10 cellular contexts compared by ENCODE assay signal in the genomic region with DNA sequence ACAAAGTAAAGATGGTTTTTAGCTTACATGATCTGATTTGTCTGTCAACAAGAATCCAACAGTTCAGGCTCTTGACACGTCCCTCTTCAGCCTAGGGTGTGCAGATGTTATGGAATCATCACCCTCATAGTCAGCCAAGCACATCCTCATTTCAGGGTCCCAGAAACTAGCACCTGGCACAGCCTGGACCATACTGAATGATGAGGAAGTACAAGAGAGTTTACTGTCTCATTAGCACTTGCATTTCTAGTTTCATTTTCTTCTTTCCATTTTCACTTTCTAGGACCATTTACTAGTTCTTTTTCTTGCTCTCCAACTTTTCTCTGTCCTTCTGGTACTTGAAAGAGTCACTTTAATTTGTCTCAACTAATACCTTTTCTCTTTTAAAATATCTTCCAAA. TPM values are rescaled to one million over a fixed set of nuclear protein-coding genes. Genes with fewer than 3 reads are reported as not detected.
DNase-seq lines count a peak whose midpoint lies in the region; ATAC-seq, FAIRE-seq and TF ChIP-seq lines count a peak whose summit lies in the region.
"Had no signal": no experiment of that assay in that cellular context is flagged by ENCODE, and none has a peak within 500 bp of the region (broad histone marks: within the 10 kb centered on the region; RNA-seq: fewer than 3 reads in every experiment).

No MANE protein-coding gene starts in this region.

- dilution Hi-C loops in mammary epithelial cell (cut with HindIII; ENCODE audit: low sequenced_read_pairs), result no loop called here

- in situ Hi-C loops in mammary epithelial cell (cut with MboI; ENCODE audit: low sequenced_read_pairs in 2 of 2), result no loop called here

- intact Hi-C loops in mammary epithelial cell (cut with micrococcal nuclease), result no loop called here

- peak; percentile 95 for FAIRE-seq in GM18507 (lab: Jason Lieb, UNC)

- H3K27ac ChIP-seq in mammary epithelial cell (ENCODE audit: insufficient read depth, low read depth, low read length), result no peak overlapping the region

- no peak for TF ChIP-seq CTCF in mammary epithelial cell (conservative IDR thresholded peaks at IDR 0.05 in 1 of 2, IDR thresholded peaks at IDR 0.05 in 1 of 2; ENCODE audit: extremely low read depth in 1 of 2, insufficient read depth in 1 of 2, low read depth in 1 of 2, low read length in 2 of 2)

- no peaks in the 10 kb centered on the region for H3K27me3 Mint-ChIP-seq in memory B cell

- BruUV-seq in mammary epithelial cell (replicated peaks; lab: Mats Ljungman, UMichigan), result no TSS peak

- no peaks in the 10 kb centered on the region for H3K36me3 ChIP-seq in mammary epithelial cell (ENCODE audit: insufficient read depth, low read length)

- ATAC-seq in GM21576 (IDR thresholded peaks at IDR 0.05; ENCODE audit: unreplicated experiment) (peak; percentile 41), memory B cell (ENCODE audit: low read depth) (peak; percentile 70)

- peaks cover 35% of the 10 kb centered on the region for H3K4me1 Mint-ChIP-seq in memory B cell

- CTCF ChIA-PET in mammary epithelial cell (lab: Charles Lee; ENCODE audit: low non-redundant PET), result no interaction called here

- H2AFZ ChIP-seq in mammary epithelial cell (ENCODE audit: low read depth, low read length), result no peak overlapping the region

- no peak overlapping the region for H3K9ac ChIP-seq in mammary epithelial cell (ENCODE audit: insufficient read depth, low read length)

- peaks cover 56% of the 10 kb centered on the region for H3K36me3 Mint-ChIP-seq in memory B cell

- no peaks in the 10 kb centered on the region for H4K20me1 ChIP-seq in mammary epithelial cell (ENCODE audit: insufficient read depth, low read length)

- no peak overlapping the region for H3K4me3 ChIP-seq in mammary epithelial cell (replicated peaks in 1 of 3; ENCODE audit: insufficient read depth in 1 of 3, low read depth in 2 of 3, low read length in 3 of 3)

- H3K27me3 ChIP-seq in mammary epithelial cell (ENCODE audit: insufficient read depth, low read length), result no peaks in the 10 kb centered on the region

- peak overlapping the region; percentile 89 for H3K4me3 Mint-ChIP-seq in memory B cell

- DNase-seq in GM18507 (ENCODE audit: extremely low spot score, insufficient read length, low read depth), result no peak
- DNase-seq in NAMALWA (ENCODE audit: low spot score), result peak; percentile 88
- DNase-seq in memory B cell (ENCODE audit: low spot score in 2 of 2), result peak in 1 of 2 donors; percentile 26
- no peak for DNase-seq in hippocampal formation (lab: John Stamatoyannopoulos, UW)
- DNase-seq in Ammon's horn (ENCODE audit: low spot score), result no peak
- DNase-seq in mammary epithelial cell, result no peak
- DNase-seq in NCI-H2081 (lab: John Stamatoyannopoulos, UW), result no peak
- DNase-seq: amygdala, NCI-H524 had no signal

- no peaks in the 10 kb centered on the region for H3K79me2 ChIP-seq in mammary epithelial cell (ENCODE audit: insufficient read depth, low read length)

- H3K4me2 ChIP-seq in mammary epithelial cell (ENCODE audit: insufficient read depth, low read depth, low read length), result no peak overlapping the region

- WGBS in mammary epithelial cell (ENCODE audit: low coverage, missing lambda C conversion rate), result 82% methylated on average over 1 of the region's 1 CpG

- H3K27ac Mint-ChIP-seq in memory B cell, result peak overlapping the region; percentile 91

- H3K4me1 ChIP-seq in mammary epithelial cell (ENCODE audit: insufficient read depth, low read length), result no peaks in the 10 kb centered on the region

- H3K9me3 ChIP-seq in mammary epithelial cell (replicated peaks; ENCODE audit: insufficient read depth, low read length), result no peaks in the 10 kb centered on the region

- peaks cover 4% of the 10 kb centered on the region for H3K9me3 Mint-ChIP-seq in memory B cell

RNA-seq across cellular contexts. Expression of gene RIPOR2, which starts 6.5 kb away (rescaled TPM):
- total RNA-seq in mammary epithelial cell, result under 1 TPM; under 0.01 to 0.19 TPM
- polyA plus RNA-seq in mammary epithelial cell, result 0.16 TPM
- polyA minus RNA-seq in mammary epithelial cell, result not detected
